Comparison of ENCODE assay signal across 5 cellular contexts in the genomic region with DNA sequence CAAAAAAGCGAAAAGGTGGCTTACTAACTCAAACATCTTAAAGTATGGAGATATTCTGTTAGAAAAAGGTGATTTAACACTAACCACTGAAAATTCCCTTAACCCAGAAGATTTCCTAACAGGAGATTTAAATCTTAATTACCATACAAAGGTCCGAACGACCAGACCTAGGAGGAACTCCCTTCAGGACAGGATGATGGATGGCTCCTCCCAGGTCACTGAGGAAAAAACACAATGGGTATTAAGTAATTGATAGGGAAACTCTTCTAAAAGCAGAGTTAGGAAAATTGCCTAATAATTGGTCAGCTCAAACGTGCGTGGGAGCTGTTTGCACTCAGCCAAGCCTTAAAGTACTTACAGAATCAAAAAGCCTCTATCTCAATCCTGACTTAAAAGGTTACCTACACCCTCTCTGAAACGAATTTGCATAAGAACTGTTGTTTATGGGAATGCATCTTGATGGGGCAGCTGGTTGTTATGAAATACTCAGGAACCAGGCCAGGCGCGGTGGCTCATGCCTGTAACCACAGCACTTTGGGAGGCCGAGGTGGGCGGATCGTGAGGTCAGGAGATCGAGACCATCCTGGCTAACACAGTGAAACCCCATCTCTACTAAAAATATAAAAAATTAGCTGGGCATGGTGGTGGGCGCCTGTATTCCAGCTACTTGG. TPM values are rescaled to one million over a fixed set of nuclear protein-coding genes. Genes with fewer than 3 reads are reported as not detected.
"Had no signal": no experiment of that assay in that cellular context is flagged by ENCODE, and none has a peak within 500 bp of the region (broad histone marks: within the 10 kb centered on the region; RNA-seq: fewer than 3 reads in every experiment).

No MANE protein-coding gene starts in this region.

RNA-seq across cellular contexts. Expression of a gene that starts 44.6 kb away (rescaled TPM):
- total RNA-seq: left ventricle myocardium inferior, mononuclear cell, natural killer cell, right lobe of liver, transverse colon had no signal
